Comparison of ENCODE assay signal across 20 cellular contexts in genomic region chr22:39133871-39134270, GRCh38. TPM values are rescaled to one million over a fixed set of nuclear protein-coding genes. Genes with fewer than 3 reads are reported as not detected.
A peak's percentile ranks its signal among the peaks of the same experiment; 100 is the strongest.
DNase-seq lines count a peak whose midpoint lies in the region; ATAC-seq, FAIRE-seq and TF ChIP-seq lines count a peak whose summit lies in the region.
"Had no signal": no experiment of that assay in that cellular context is flagged by ENCODE, and none has a peak within 500 bp of the region (broad histone marks: within the 10 kb centered on the region; RNA-seq: fewer than 3 reads in every experiment).

No MANE protein-coding gene starts in this region.

- intact Hi-C loops in left lung (cut with DNase I) (no loop called here), aorta (cut with DNase I) (no loop called here), HepG2 (cut with micrococcal nuclease; ENCODE audit: unreplicated experiment) (no loop called here)
- intact Hi-C loops in activated T-helper 2 cell treated with anti-CD3 and anti-CD28 coated beads, Interferon-gamma antibody, Interleukin-2, Interleukin-4, amounts not matched to agents 10 μg/mL and 5 μg/mL and 100 μg/mL, durations not matched to agents 14 hours and 24 hours and 36 hours (cut with micrococcal nuclease): no loop called here

- no peaks in the 10 kb centered on the region for H3K79me2 ChIP-seq in trophoblast cell (ENCODE audit: control insufficient read depth, insufficient read depth, low read length, poor library complexity)
- no peaks in the 10 kb centered on the region for H3K79me2 ChIP-seq in HepG2 (ENCODE audit: insufficient read depth, low read length)

- H2AK5ac ChIP-seq in trophoblast cell (ENCODE audit: low read length): no peak overlapping the region

- H3K9ac ChIP-seq in trophoblast cell (ENCODE audit: low read length) (no peak overlapping the region), HepG2 (ENCODE audit: insufficient read depth, low read depth, low read length) (no peak overlapping the region)
- H3K9ac ChIP-seq: BLaER1 had no signal

- in situ Hi-C loops in HepG2 (cut with HindIII; ENCODE audit: extremely low pct_ligation_motif_present, low pct_unique_long_range_greater_than_20kb): no loop called here

- no peak overlapping the region for H2BK120ac ChIP-seq in trophoblast cell (ENCODE audit: insufficient read depth, low read length, poor library complexity)

- no peaks in the 10 kb centered on the region for H3K9me3 ChIP-seq in left lung
- H3K9me3 ChIP-seq in trophoblast cell (ENCODE audit: insufficient read depth, low read depth, low read length): peaks cover 7% of the 10 kb centered on the region
- no peaks in the 10 kb centered on the region for H3K9me3 ChIP-seq in aorta (ENCODE audit: control insufficient read depth, low read length)
- no peaks in the 10 kb centered on the region for H3K9me3 ChIP-seq in HepG2 (ENCODE audit: low read length)
- H3K9me3 ChIP-seq: BLaER1, Caco-2 had no signal

- peaks cover 0 to 18% of the 10 kb centered on the region in 2 donors for H3K36me3 ChIP-seq in left lung
- H3K36me3 ChIP-seq in trophoblast cell (ENCODE audit: control insufficient read depth in 1 of 2, insufficient read depth in 2 of 2, low read length in 2 of 2): no peaks in the 10 kb centered on the region
- H3K36me3 ChIP-seq in aorta (ENCODE audit: control insufficient read depth in 1 of 2, insufficient read depth in 2 of 2, low read length in 1 of 2): peaks cover 0 to 5% of the 10 kb centered on the region in 2 donors
- H3K36me3 ChIP-seq in HepG2 (replicated peaks in 1 of 2; ENCODE audit: control insufficient read depth in 1 of 2, insufficient read depth in 2 of 2, low read length in 2 of 2): no peaks in the 10 kb centered on the region
- H3K36me3 ChIP-seq: BLaER1 had no signal

- POLR2A ChIA-PET in HepG2 (lab: Yijun Ruan, JAX): no interaction called here

- TF ChIP-seq POLR2A in HepG2 (IDR thresholded peaks at IDR 0.05; ENCODE audit: insufficient read depth in 1 of 2, low read depth in 2 of 2, low read length in 2 of 2): no peak

- H3K18ac ChIP-seq in trophoblast cell (ENCODE audit: low read length): no peak overlapping the region

- H3K4me1 ChIP-seq in left lung: peaks cover 0 to 10% of the 10 kb centered on the region in 2 donors
- H3K4me1 ChIP-seq in trophoblast cell (ENCODE audit: control insufficient read depth in 1 of 2, insufficient read depth in 2 of 2, low read length in 2 of 2): peaks cover 9 to 15% of the 10 kb centered on the region in 2 experiments
- H3K4me1 ChIP-seq in aorta (ENCODE audit: control insufficient read depth in 1 of 2, insufficient read depth in 2 of 2, low read length in 2 of 2): no peaks in the 10 kb centered on the region
- H3K4me1 ChIP-seq in HepG2 (ENCODE audit: insufficient read depth, low read length): peaks cover 47% of the 10 kb centered on the region

- no peaks in the 10 kb centered on the region for H3K36me3 Mint-ChIP-seq in activated T-helper 2 cell treated with anti-CD3 and anti-CD28 coated beads, Interferon-gamma antibody, Interleukin-2, Interleukin-4, amounts not matched to agents 10 μg/mL and 5 μg/mL and 100 μg/mL, durations not matched to agents 14 hours and 24 hours and 36 hours (ENCODE audit: low read depth)

- no peak overlapping the region for H3K14ac ChIP-seq in trophoblast cell (ENCODE audit: low read length)

- H3K4me2 ChIP-seq in trophoblast cell (ENCODE audit: low read length): no peak overlapping the region
- no peak overlapping the region for H3K4me2 ChIP-seq in HepG2 (ENCODE audit: low read depth, low read length)
- H3K4me2 ChIP-seq: BLaER1 had no signal

- H3K4ac ChIP-seq in trophoblast cell (ENCODE audit: low read depth, low read length): no peak overlapping the region

- H3K79me1 ChIP-seq in trophoblast cell (ENCODE audit: low read length): peaks cover 3% of the 10 kb centered on the region

- no peak overlapping the region for H2BK12ac ChIP-seq in trophoblast cell (ENCODE audit: low read length)

- H4K8ac ChIP-seq in trophoblast cell (ENCODE audit: low read depth, low read length): no peak overlapping the region

- no CpG with 5 or more reads among the region's 17 CpGs for WGBS in trophoblast cell (ENCODE audit: extremely low coverage, insufficient coverage, insufficient read length)
- 85 to 89% methylated on average over 17 of the region's 17 CpGs for WGBS in aorta, 2 donors
- 93% methylated on average over 9 of the region's 17 CpGs for WGBS in HepG2 (ENCODE audit: low lambda C conversion rate)

- no peak for FAIRE-seq in HepG2 (lab: Jason Lieb, UNC)
- FAIRE-seq: GM12892, H1 had no signal

- no peak for ATAC-seq in left lung
- no peak for ATAC-seq in aorta (ENCODE audit: low FRiP score)
- no peak for ATAC-seq in HepG2
- no peak for ATAC-seq in HG03175 (IDR thresholded peaks at IDR 0.05; ENCODE audit: unreplicated experiment)

- H2AFZ ChIP-seq in trophoblast cell (ENCODE audit: insufficient read depth, low read length, poor library complexity) (no peak overlapping the region), HepG2 (ENCODE audit: low read length) (no peak overlapping the region)

- no peak overlapping the region for H3K27ac ChIP-seq in left lung
- no peak overlapping the region for H3K27ac ChIP-seq in trophoblast cell (ENCODE audit: low read depth, low read length)
- no peak overlapping the region for H3K27ac ChIP-seq in aorta (ENCODE audit: low read depth in 1 of 2, low read length in 2 of 2)
- no peak overlapping the region for H3K27ac ChIP-seq in HepG2 (ENCODE audit: extremely low read length, insufficient read depth, low read length)
- H3K27ac ChIP-seq: 22Rv1, BLaER1 had no signal

- no peaks in the 10 kb centered on the region for H3K4me1 Mint-ChIP-seq in activated T-helper 2 cell treated with anti-CD3 and anti-CD28 coated beads, Interferon-gamma antibody, Interleukin-2, Interleukin-4, amounts not matched to agents 10 μg/mL and 5 μg/mL and 100 μg/mL, durations not matched to agents 14 hours and 24 hours and 36 hours (ENCODE audit: low read depth)

- CTCF ChIA-PET in HepG2 (lab: Yijun Ruan, JAX; ENCODE audit: low intra/inter-chr PET ratio, low total read pairs): no interaction called here

- peak; percentile 48 for DNase-seq in activated effector memory CD4-positive, alpha-beta T cell treated with anti-CD3 and anti-CD28 coated beads, Interleukin-2, amount 50 U/mL, for 16 hours
- no peak for DNase-seq in activated effector memory CD4-positive, alpha-beta T cell treated with Interleukin-2 at 50 U/mL for 16 hours
- DNase-seq in left lung: peak; percentile 25 to 65
- DNase-seq in trophoblast cell: no peak
- DNase-seq in aorta: peak; percentile 44 to 71
- DNase-seq in HepG2 (ENCODE audit: low spot score): no peak
- no peak for DNase-seq in activated T-helper 2 cell treated with anti-CD3 and anti-CD28 coated beads, Interferon-gamma antibody, Interleukin-2, Interleukin-4, amounts not matched to agents 10 μg/mL and 5 μg/mL and 100 μg/mL, durations not matched to agents 14 hours and 24 hours and 36 hours (ENCODE audit: low spot score)
- DNase-seq: AML-193; Caco-2; CD8-positive, alpha-beta memory T cell; DND-41; GDM1; HCEC 1CT; HFFc6 had no signal

- H3K27me3 Mint-ChIP-seq in activated T-helper 2 cell treated with anti-CD3 and anti-CD28 coated beads, Interferon-gamma antibody, Interleukin-2, Interleukin-4, amounts not matched to agents 10 μg/mL and 5 μg/mL and 100 μg/mL, durations not matched to agents 14 hours and 24 hours and 36 hours (ENCODE audit: low read depth): no peaks in the 10 kb centered on the region
- H3K27me3 Mint-ChIP-seq: CD8-positive, alpha-beta memory T cell had no signal

- no peaks in the 10 kb centered on the region for H3K9me3 Mint-ChIP-seq in activated T-helper 2 cell treated with anti-CD3 and anti-CD28 coated beads, Interferon-gamma antibody, Interleukin-2, Interleukin-4, amounts not matched to agents 10 μg/mL and 5 μg/mL and 100 μg/mL, durations not matched to agents 14 hours and 24 hours and 36 hours
- H3K9me3 Mint-ChIP-seq: CD8-positive, alpha-beta memory T cell; HFFc6 had no signal

- no peak overlapping the region for H2BK5ac ChIP-seq in trophoblast cell (ENCODE audit: low read depth, low read length, poor library complexity)

- TF ChIP-seq EP300 in HepG2 (IDR thresholded peaks at IDR 0.05; ENCODE audit: low read depth in 2 of 2, low read length in 2 of 2) (no peak), HepG2 (CRISPR knock-in tag; IDR thresholded peaks at IDR 0.05; ENCODE audit: borderline replicate concordance) (no peak)

- H4K12ac ChIP-seq in trophoblast cell (ENCODE audit: low read depth, low read length): no peak overlapping the region

- H3K23ac ChIP-seq in trophoblast cell (ENCODE audit: low read length): no peak overlapping the region

- H3K27me3 ChIP-seq in left lung (no peaks in the 10 kb centered on the region), trophoblast cell (ENCODE audit: insufficient read depth, low read length) (no peaks in the 10 kb centered on the region), aorta (ENCODE audit: control insufficient read depth in 1 of 2, insufficient read depth in 2 of 2, low read length in 1 of 2) (no peaks in the 10 kb centered on the region), HepG2 (ENCODE audit: control insufficient read depth in 1 of 2, insufficient read depth in 2 of 2, low read length in 2 of 2) (no peaks in the 10 kb centered on the region)
- H3K27me3 ChIP-seq: BLaER1 had no signal

- no peaks in the 10 kb centered on the region for H4K20me1 ChIP-seq in HepG2 (ENCODE audit: insufficient read depth, low read length)
- H4K20me1 ChIP-seq: BLaER1 had no signal

- TF ChIP-seq RAD21 in HepG2 (CRISPR knock-in tag; IDR thresholded peaks at IDR 0.05): no peak

- no peak overlapping the region for H3K27ac Mint-ChIP-seq in activated T-helper 2 cell treated with anti-CD3 and anti-CD28 coated beads, Interferon-gamma antibody, Interleukin-2, Interleukin-4, amounts not matched to agents 10 μg/mL and 5 μg/mL and 100 μg/mL, durations not matched to agents 14 hours and 24 hours and 36 hours
- H3K27ac Mint-ChIP-seq: HFFc6 had no signal

- TF ChIP-seq CTCF in left lung (IDR thresholded peaks at IDR 0.05): no peak
- TF ChIP-seq CTCF in HepG2 (CRISPR knock-in tag; IDR thresholded peaks at IDR 0.05): no peak

- H3K4me3 ChIP-seq in left lung: no peak overlapping the region
- H3K4me3 ChIP-seq in trophoblast cell (ENCODE audit: low read depth, low read length): no peak overlapping the region
- no peak overlapping the region for H3K4me3 ChIP-seq in aorta (ENCODE audit: low read length in 2 of 2)
- no peak overlapping the region for H3K4me3 ChIP-seq in HepG2 (replicated peaks in 1 of 3; ENCODE audit: insufficient read depth in 1 of 3, low read depth in 2 of 3, low read length in 3 of 3)
- H3K4me3 ChIP-seq: BLaER1 had no signal

- no TSS peak for BruUV-seq in HepG2 (replicated peaks; lab: Mats Ljungman, UMichigan)

- H4K91ac ChIP-seq in trophoblast cell (ENCODE audit: low read depth, low read length): peak overlapping the region; percentile 18

- no peak overlapping the region for H3K4me3 Mint-ChIP-seq in activated T-helper 2 cell treated with anti-CD3 and anti-CD28 coated beads, Interferon-gamma antibody, Interleukin-2, Interleukin-4, amounts not matched to agents 10 μg/mL and 5 μg/mL and 100 μg/mL, durations not matched to agents 14 hours and 24 hours and 36 hours (ENCODE audit: low read depth)
- H3K4me3 Mint-ChIP-seq: CD8-positive, alpha-beta memory T cell; HFFc6 had no signal

RNA-seq across cellular contexts. Expression of gene CBX7, which starts 18.6 kb away (rescaled TPM):
- 10 to 100 TPM; 17.1 to 17.7 TPM for total RNA-seq in left lung
- 1.8 TPM in 2 replicates for polyA plus RNA-seq in trophoblast cell (2013)
- 10 to 100 TPM; 90.5 to 93.4 TPM for total RNA-seq in aorta
- polyA plus RNA-seq in aorta: 100 to 1,000 TPM in 1 of 2 donors, 10 to 100 TPM in 1; 74.8 to 110 TPM
- 0.20 and 0.35 TPM in 2 replicates for total RNA-seq in HepG2 (2016; rRNA removed; fragmentation: Illumina TruSeq; extraction: Trizol)
- total RNA-seq in HepG2 (2016; cell fraction: cytosol; rRNA removed; fragmentation: Illumina TruSeq; extraction: Trizol; ENCODE audit: low read depth): not detected in 2 replicates
- total RNA-seq in HepG2 (2016; cell fraction: insoluble cytoplasmic fraction; rRNA removed; fragmentation: Illumina TruSeq; extraction: Trizol): 0.27 and 0.30 TPM in 2 replicates
- 0.09 and 0.21 TPM in 2 replicates for total RNA-seq in HepG2 (2016; cell fraction: membrane; rRNA removed; fragmentation: Illumina TruSeq; extraction: Trizol)
- total RNA-seq in HepG2 (2016; cell fraction: nucleus; rRNA removed; fragmentation: Illumina TruSeq; extraction: Trizol): 0.31 and 1.4 TPM in 2 replicates
- 4.9 and 7.1 TPM in 2 replicates for polyA plus RNA-seq in HepG2 (2011; rRNA removed)
- polyA plus RNA-seq in HepG2 (2011; cell fraction: cytosol; rRNA removed): 3.6 and 4.4 TPM in 2 replicates
- polyA plus RNA-seq in HepG2 (2011; cell fraction: nucleus; rRNA removed): 22.7 and 23.8 TPM in 2 replicates
- polyA plus RNA-seq in HepG2 (2012): 5.5 and 5.7 TPM in 2 replicates
- 0.09 and 0.23 TPM in 2 replicates for polyA plus RNA-seq in HepG2 (2016; cell fraction: cytosol; fragmentation: Illumina TruSeq; extraction: Trizol; ENCODE audit: low read depth)
- polyA plus RNA-seq in HepG2 (2016; cell fraction: insoluble cytoplasmic fraction; fragmentation: Illumina TruSeq; extraction: Trizol; ENCODE audit: low read depth): 0.35 and 0.53 TPM in 2 replicates
- polyA plus RNA-seq in HepG2 (2016; cell fraction: membrane; fragmentation: Illumina TruSeq; extraction: Trizol; ENCODE audit: low read depth): 0.08 and 0.19 TPM in 2 replicates
- 1.6 TPM in 2 replicates for polyA plus RNA-seq in HepG2 (2016; cell fraction: nucleus; fragmentation: Illumina TruSeq; extraction: Trizol; ENCODE audit: insufficient read depth, low read depth)
- 7.2 and 8.5 TPM in 2 replicates for polyA minus RNA-seq in HepG2 (2011; rRNA and poly(A)+ RNA removed; ENCODE audit: low replicate concordance)
- polyA minus RNA-seq in HepG2 (2011; cell fraction: cytosol; rRNA and poly(A)+ RNA removed): 1.2 and 2.1 TPM in 2 replicates
- 6.5 and 7.6 TPM in 2 replicates for polyA minus RNA-seq in HepG2 (2011; cell fraction: nucleus; rRNA and poly(A)+ RNA removed)
- total RNA-seq in activated T-helper 2 cell treated with anti-CD3 and anti-CD28 coated beads, Interferon-gamma antibody, Interleukin-2, Interleukin-4, amounts not matched to agents 10 μg/mL and 5 μg/mL and 100 μg/mL, durations not matched to agents 14 hours and 24 hours and 36 hours: 11.6 and 11.8 TPM in 2 replicates

RNA-seq across cellular contexts. Expression of gene APOBEC3H, which starts 36.8 kb away (rescaled TPM):
- total RNA-seq in left lung (1 to 10 TPM in 1 of 2 donors, under 1 TPM in 1; 0.94 to 1.3 TPM), aorta (not detected), HepG2 (2016; rRNA removed; fragmentation: Illumina TruSeq; extraction: Trizol) (0.31 and 1.0 TPM in 2 replicates)
- polyA plus RNA-seq in trophoblast cell (2013): 0.94 and 1.1 TPM in 2 replicates
- polyA plus RNA-seq in aorta (not detected), HepG2 (2011; rRNA removed) (0.18 and 0.20 TPM in 2 replicates)
- total RNA-seq in HepG2 (2016; cell fraction: cytosol; rRNA removed; fragmentation: Illumina TruSeq; extraction: Trizol; ENCODE audit: low read depth): not detected in 2 replicates
- 0.25 and 0.32 TPM in 2 replicates for total RNA-seq in HepG2 (2016; cell fraction: insoluble cytoplasmic fraction; rRNA removed; fragmentation: Illumina TruSeq; extraction: Trizol)
- total RNA-seq in HepG2 (2016; cell fraction: membrane; rRNA removed; fragmentation: Illumina TruSeq; extraction: Trizol): 0.37 and 0.38 TPM in 2 replicates
- total RNA-seq in HepG2 (2016; cell fraction: nucleus; rRNA removed; fragmentation: Illumina TruSeq; extraction: Trizol): not detected in 2 replicates
- 0.08 and 0.13 TPM in 2 replicates for polyA plus RNA-seq in HepG2 (2011; cell fraction: cytosol; rRNA removed)
- not detected in 2 replicates for polyA plus RNA-seq in HepG2 (2011; cell fraction: nucleus; rRNA removed)
- polyA plus RNA-seq in HepG2 (2012): not detected in 2 replicates
- polyA plus RNA-seq in HepG2 (2016; cell fraction: cytosol; fragmentation: Illumina TruSeq; extraction: Trizol; ENCODE audit: low read depth): 0.17 TPM in 1 of 2 replicates, not detected in the other
- polyA plus RNA-seq in HepG2 (2016; cell fraction: insoluble cytoplasmic fraction; fragmentation: Illumina TruSeq; extraction: Trizol; ENCODE audit: low read depth): 0.46 and 0.52 TPM in 2 replicates
- 0.27 and 0.29 TPM in 2 replicates for polyA plus RNA-seq in HepG2 (2016; cell fraction: membrane; fragmentation: Illumina TruSeq; extraction: Trizol; ENCODE audit: low read depth)
- not detected in 2 replicates for polyA plus RNA-seq in HepG2 (2016; cell fraction: nucleus; fragmentation: Illumina TruSeq; extraction: Trizol; ENCODE audit: insufficient read depth, low read depth)
- 0.16 TPM in 2 replicates for polyA minus RNA-seq in HepG2 (2011; rRNA and poly(A)+ RNA removed; ENCODE audit: low replicate concordance)
- not detected in 2 replicates for polyA minus RNA-seq in HepG2 (2011; cell fraction: cytosol; rRNA and poly(A)+ RNA removed)
- polyA minus RNA-seq in HepG2 (2011; cell fraction: nucleus; rRNA and poly(A)+ RNA removed): not detected in 2 replicates
- 7.3 and 8.3 TPM in 2 replicates for total RNA-seq in activated T-helper 2 cell treated with anti-CD3 and anti-CD28 coated beads, Interferon-gamma antibody, Interleukin-2, Interleukin-4, amounts not matched to agents 10 μg/mL and 5 μg/mL and 100 μg/mL, durations not matched to agents 14 hours and 24 hours and 36 hours
- total RNA-seq: A673, Caco-2 had no signal

RNA-seq across cellular contexts. Expression of gene APOBEC3G, which starts 56.8 kb away (rescaled TPM):
- total RNA-seq in left lung (10 to 100 TPM in 1 of 2 donors, 1 to 10 TPM in 1; 8.2 to 15.7 TPM), aorta (1 to 10 TPM; 7.0 to 9.5 TPM), HepG2 (2016; rRNA removed; fragmentation: Illumina TruSeq; extraction: Trizol) (2.7 and 3.2 TPM in 2 replicates)
- polyA plus RNA-seq in trophoblast cell (2013): 1.4 and 1.8 TPM in 2 replicates
- polyA plus RNA-seq in aorta (10 to 100 TPM in 1 of 2 donors, 1 to 10 TPM in 1; 6.3 to 10.1 TPM), HepG2 (2011; rRNA removed) (4.1 and 5.7 TPM in 2 replicates)
- 1.5 and 2.0 TPM in 2 replicates for total RNA-seq in HepG2 (2016; cell fraction: cytosol; rRNA removed; fragmentation: Illumina TruSeq; extraction: Trizol; ENCODE audit: low read depth)
- 2.0 and 3.4 TPM in 2 replicates for total RNA-seq in HepG2 (2016; cell fraction: insoluble cytoplasmic fraction; rRNA removed; fragmentation: Illumina TruSeq; extraction: Trizol)
- total RNA-seq in HepG2 (2016; cell fraction: membrane; rRNA removed; fragmentation: Illumina TruSeq; extraction: Trizol): 2.8 and 3.4 TPM in 2 replicates
- total RNA-seq in HepG2 (2016; cell fraction: nucleus; rRNA removed; fragmentation: Illumina TruSeq; extraction: Trizol): 2.6 and 3.3 TPM in 2 replicates
- polyA plus RNA-seq in HepG2 (2011; cell fraction: cytosol; rRNA removed): 3.7 and 4.8 TPM in 2 replicates
- 4.2 and 5.2 TPM in 2 replicates for polyA plus RNA-seq in HepG2 (2011; cell fraction: nucleus; rRNA removed)
- 2.9 and 3.6 TPM in 2 replicates for polyA plus RNA-seq in HepG2 (2012)
- polyA plus RNA-seq in HepG2 (2016; cell fraction: cytosol; fragmentation: Illumina TruSeq; extraction: Trizol; ENCODE audit: low read depth): 0.94 and 1.5 TPM in 2 replicates
- polyA plus RNA-seq in HepG2 (2016; cell fraction: insoluble cytoplasmic fraction; fragmentation: Illumina TruSeq; extraction: Trizol; ENCODE audit: low read depth): 2.4 TPM in 2 replicates
- 1.9 and 2.3 TPM in 2 replicates for polyA plus RNA-seq in HepG2 (2016; cell fraction: membrane; fragmentation: Illumina TruSeq; extraction: Trizol; ENCODE audit: low read depth)
- 3.0 and 4.1 TPM in 2 replicates for polyA plus RNA-seq in HepG2 (2016; cell fraction: nucleus; fragmentation: Illumina TruSeq; extraction: Trizol; ENCODE audit: insufficient read depth, low read depth)
- polyA minus RNA-seq in HepG2 (2011; rRNA and poly(A)+ RNA removed; ENCODE audit: low replicate concordance): 0.30 and 5.0 TPM in 2 replicates
- polyA minus RNA-seq in HepG2 (2011; cell fraction: cytosol; rRNA and poly(A)+ RNA removed): 1.5 and 1.9 TPM in 2 replicates
- 4.2 and 7.7 TPM in 2 replicates for polyA minus RNA-seq in HepG2 (2011; cell fraction: nucleus; rRNA and poly(A)+ RNA removed)
- 61.4 and 63.7 TPM in 2 replicates for total RNA-seq in activated T-helper 2 cell treated with anti-CD3 and anti-CD28 coated beads, Interferon-gamma antibody, Interleukin-2, Interleukin-4, amounts not matched to agents 10 μg/mL and 5 μg/mL and 100 μg/mL, durations not matched to agents 14 hours and 24 hours and 36 hours

Comparison
In these comparisons a context has a peak if more than half of its experiments do, and no peak if none do; other contexts are left out.
1. DNase-seq: peak in activated effector memory CD4-positive, alpha-beta T cell treated with anti-CD3 and anti-CD28 coated beads, Interleukin-2, amount 50 U/mL, for 16 hours (single experiment), left lung (2 of 2) and aorta (2 of 2); none in activated effector memory CD4-positive, alpha-beta T cell treated with Interleukin-2 at 50 U/mL for 16 hours (single experiment), trophoblast cell (0 of 2), HepG2 (single experiment) and activated T-helper 2 cell treated with anti-CD3 and anti-CD28 coated beads, Interferon-gamma antibody, Interleukin-2, Interleukin-4, amounts not matched to agents 10 μg/mL and 5 μg/mL and 100 μg/mL, durations not matched to agents 14 hours and 24 hours and 36 hours (single experiment).